ENCODE assay signal across 8 cellular contexts in the genomic region with DNA sequence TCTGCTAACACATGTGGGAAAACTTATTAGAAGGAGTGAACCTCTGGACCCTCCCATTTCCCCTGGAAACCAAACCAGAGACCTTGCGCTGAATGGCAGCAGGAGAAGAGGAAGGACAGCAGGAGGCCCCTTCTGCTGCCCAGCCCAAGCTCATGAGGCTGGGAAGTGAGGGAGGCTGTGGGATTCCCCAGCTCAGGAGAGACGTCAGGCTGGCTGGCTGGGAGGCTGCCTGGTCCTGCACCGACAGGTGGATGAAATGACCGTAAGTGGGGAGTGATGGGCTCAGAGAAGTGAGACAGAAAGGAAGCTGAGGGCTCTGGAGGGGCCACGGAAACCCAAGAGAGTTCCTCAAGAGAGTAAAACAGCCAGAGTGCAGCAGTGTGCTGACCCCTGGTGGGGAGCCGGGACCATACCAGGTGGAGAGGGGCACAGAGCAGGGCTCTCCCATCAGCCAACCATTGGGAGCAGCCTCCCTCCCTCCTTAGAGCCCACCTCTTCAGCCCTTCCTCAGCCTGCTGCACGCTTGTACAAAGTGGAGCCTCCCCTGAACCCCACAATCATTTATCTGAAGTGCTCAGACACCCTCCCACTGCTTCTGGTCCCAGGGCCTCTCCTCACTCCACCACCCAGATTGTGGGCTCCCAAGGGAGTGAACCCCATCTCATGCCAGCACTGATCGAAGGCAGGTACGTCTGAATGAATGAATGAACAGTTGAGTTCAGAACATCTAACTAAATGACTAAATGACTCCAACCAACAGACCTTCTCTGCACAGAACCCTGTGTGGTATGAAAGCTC. TPM values are rescaled to one million over a fixed set of nuclear protein-coding genes. Genes with fewer than 3 reads are reported as not detected.
DNase-seq lines count a peak whose midpoint lies in the region; ATAC-seq and TF ChIP-seq lines count a peak whose summit lies in the region.

No MANE protein-coding gene starts in this region.

- peaks cover 3% of the 10 kb centered on the region for H3K36me3 Mint-ChIP-seq in activated T-cell treated with anti-CD3 and anti-CD28 coated beads, Interleukin-2, amount 50 U/mL, for 24 hours (ENCODE audit: low read depth)

- 45% methylated on average over 9 of the region's 9 CpGs for WGBS in prostate gland

- H3K4me1 ChIP-seq in prostate gland (replicated peaks): no peaks in the 10 kb centered on the region

- TF ChIP-seq CTCF in fibroblast of mammary gland (conservative IDR thresholded peaks at IDR 0.05; ENCODE audit: control insufficient read depth, insufficient read depth, low read depth, low read length) (peak; percentile 65), prostate gland (IDR thresholded peaks at IDR 0.05) (peak in 3 of 4 experiments; percentile 50 to 62 (median 61))

- no peak overlapping the region for H3K4me3 Mint-ChIP-seq in activated T-cell treated with anti-CD3 and anti-CD28 coated beads, Interleukin-2, amount 50 U/mL, for 24 hours

- no peak overlapping the region for H3K27ac ChIP-seq in prostate gland

- no peaks in the 10 kb centered on the region for H3K9me3 ChIP-seq in prostate gland

- ATAC-seq in HG03097 (IDR thresholded peaks at IDR 0.05; ENCODE audit: low FRiP score, unreplicated experiment): peak; percentile 34
- ATAC-seq in GM19452 (IDR thresholded peaks at IDR 0.05; ENCODE audit: unreplicated experiment): no peak

- no peak overlapping the region for H3K4me3 ChIP-seq in fibroblast of mammary gland (ENCODE audit: control insufficient read depth, low read depth, low read length)
- H3K4me3 ChIP-seq in prostate gland: no peak overlapping the region

- no peak for TF ChIP-seq POLR2A in prostate gland (IDR thresholded peaks at IDR 0.05)

- H3K27me3 Mint-ChIP-seq in activated T-cell treated with anti-CD3 and anti-CD28 coated beads, Interleukin-2, amount 50 U/mL, for 24 hours: no peaks in the 10 kb centered on the region

- no peaks in the 10 kb centered on the region for H3K36me3 ChIP-seq in prostate gland

- peak; percentile 78 for DNase-seq in DMS53 (lab: John Stamatoyannopoulos, UW)
- DNase-seq in NOMO-1 treated with dmso at 0.1 percent for 144 hours (lab: John Stamatoyannopoulos, UW; ENCODE audit: unreplicated experiment): peak; percentile 60
- peak; percentile 72 for DNase-seq in activated T-cell treated with anti-CD3 and anti-CD28 coated beads, Interleukin-2, amount 50 U/mL, for 24 hours
- peak; percentile 39 for DNase-seq in fibroblast of mammary gland (ENCODE audit: low read depth)
- no peak for DNase-seq in prostate gland (ENCODE audit: low spot score)
- no peak for DNase-seq in occipital lobe (lab: John Stamatoyannopoulos, UW)

- H3K4me1 Mint-ChIP-seq in activated T-cell treated with anti-CD3 and anti-CD28 coated beads, Interleukin-2, amount 50 U/mL, for 24 hours (ENCODE audit: low read depth): peaks cover 40% of the 10 kb centered on the region

- H3K27ac Mint-ChIP-seq in activated T-cell treated with anti-CD3 and anti-CD28 coated beads, Interleukin-2, amount 50 U/mL, for 24 hours: no peak overlapping the region

- no peaks in the 10 kb centered on the region for H3K9me3 Mint-ChIP-seq in activated T-cell treated with anti-CD3 and anti-CD28 coated beads, Interleukin-2, amount 50 U/mL, for 24 hours

- H3K27me3 ChIP-seq in prostate gland (replicated peaks; ENCODE audit: insufficient read depth): no peaks in the 10 kb centered on the region

- intact Hi-C loops in prostate gland (cut with DNase I): loop anchor here (2.0 kb wide), 1 partner anchor 16 kb away; no protein-coding TSS in a partner anchor

RNA-seq across cellular contexts. Expression of a gene that starts 14.0 kb away (rescaled TPM):
- total RNA-seq in prostate gland: 10 to 100 TPM; 16.5 to 38.6 TPM
- total RNA-seq in occipital lobe: 1.6 TPM

RNA-seq across cellular contexts. Expression of a gene that starts 30.5 kb away (rescaled TPM):
- total RNA-seq in prostate gland (100 to 1,000 TPM in 1 of 2 donors, 10 to 100 TPM in 1; 85.1 to 125 TPM), occipital lobe (5.8 TPM)

RNA-seq across cellular contexts. Expression of a gene that starts 49.0 kb away (rescaled TPM):
- total RNA-seq in prostate gland: 10 to 100 TPM; 60.0 to 64.1 TPM
- 19.5 TPM for total RNA-seq in occipital lobe

RNA-seq across cellular contexts. Expression of a gene that starts 58.8 kb away (rescaled TPM):
- total RNA-seq in prostate gland (10 to 100 TPM in 1 of 2 donors, 1 to 10 TPM in 1; 7.5 to 30.2 TPM), occipital lobe (not detected)

Comparison
In these comparisons a context has a peak if more than half of its experiments do, and no peak if none do; other contexts are left out.
1. DNase-seq: peak in DMS53 (single experiment), NOMO-1 treated with dmso at 0.1 percent for 144 hours (single experiment), activated T-cell treated with anti-CD3 and anti-CD28 coated beads, Interleukin-2, amount 50 U/mL, for 24 hours (single experiment) and fibroblast of mammary gland (single experiment); none in prostate gland (single experiment) and occipital lobe (single experiment).
2. RNA of a gene that starts 30.5 kb away (total RNA-seq): 85.1 to 125 TPM in prostate gland; 5.8 TPM in occipital lobe (single experiment); every median in the first group is over 10 times any median in the second.